In genomic region chr15:100602064-100602821, GRCh38 we compare ENCODE assay signal across 8 cellular contexts. TPM values are rescaled to one million over a fixed set of nuclear protein-coding genes. Genes with fewer than 3 reads are reported as not detected.
A peak's percentile ranks its signal among the peaks of the same experiment; 100 is the strongest.
DNase-seq lines count a peak whose midpoint lies in the region; ATAC-seq and TF ChIP-seq lines count a peak whose summit lies in the region.

ASB7 (plus strand) TSS chr15:100602589; CDS start chr15:100612217, 9,628 bp downstream.
A gene with protein sequence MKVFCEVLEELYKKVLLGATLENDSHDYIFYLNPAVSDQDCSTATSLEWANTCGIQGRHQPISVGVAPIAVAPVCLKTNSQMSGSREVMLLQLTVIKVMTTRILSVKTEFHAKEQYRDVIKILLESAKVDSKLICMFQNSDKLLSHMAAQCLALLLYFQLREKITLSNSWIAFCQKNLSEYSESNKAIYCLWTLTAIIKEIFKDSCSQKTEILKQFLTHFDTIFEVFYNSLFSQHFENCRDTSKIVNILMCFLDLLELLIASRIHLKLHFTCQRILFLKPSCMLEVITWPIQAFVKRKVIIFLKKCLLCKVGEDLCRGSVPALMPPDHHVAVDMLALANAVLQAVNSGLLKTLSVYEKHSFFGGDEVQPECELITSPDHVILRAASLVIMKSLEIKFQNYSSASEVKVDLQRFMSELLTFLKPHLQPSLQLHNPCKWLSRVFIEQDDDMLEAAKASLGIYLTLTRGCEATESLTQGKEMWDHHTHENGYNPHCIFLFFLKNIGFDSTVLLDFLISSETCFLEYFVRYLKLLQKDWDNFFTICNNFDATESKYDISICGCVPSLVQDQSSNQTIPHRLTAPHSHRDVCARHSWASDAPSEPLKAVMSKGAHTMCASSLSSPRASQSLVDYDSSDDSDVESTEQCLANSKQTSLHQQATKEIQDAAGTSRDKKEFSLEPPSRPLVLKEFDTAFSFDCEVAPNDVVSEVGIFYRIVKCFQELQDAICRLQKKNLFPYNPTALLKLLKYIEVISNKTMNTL (minus strand): TSS chr15:100602184. CDS start chr15:100580842, 21,342 bp downstream.

- peak within 1 kb of the TSS; percentile 95 to 96 for H3K4me3 ChIP-seq in left lung

- peaks cover 14 to 51% of the 10 kb centered on the region in 2 donors for H3K4me1 ChIP-seq in left lung

- peaks cover 0 to 11% of the 10 kb centered on the region in 2 donors for H3K36me3 ChIP-seq in left lung

- peak within 1 kb of the TSS; percentile 96 for H3K27ac ChIP-seq in C4-2B
- H3K27ac ChIP-seq in left lung = peak within 1 kb of the TSS; percentile 77 to 92

- no peaks in the 10 kb centered on the region for H3K9me3 ChIP-seq in left lung

- TF ChIP-seq CTCF in C4-2B (conservative IDR thresholded peaks at IDR 0.05) (no peak), left lung (IDR thresholded peaks at IDR 0.05) (peak in 1 of 2 donors; percentile 24)

- no peaks in the 10 kb centered on the region for H3K27me3 ChIP-seq in left lung

- intact Hi-C loops in left lung (cut with DNase I) = no loop called here

- ATAC-seq in GM19395 (IDR thresholded peaks at IDR 0.05; ENCODE audit: unreplicated experiment) (peak; percentile 89), HG03565 (IDR thresholded peaks at IDR 0.05; ENCODE audit: unreplicated experiment) (peak; percentile 88), left lung (peak; percentile 96)

- peak; percentile 99 for DNase-seq in NCI-H774 (lab: John Stamatoyannopoulos, UW)
- peak; percentile 99 for DNase-seq in activated CD4-positive, alpha-beta T cell treated with anti-CD3 and anti-CD28 coated beads, Interleukin-2, amount 50 U/mL, for 4 hours
- peak; percentile 100 for DNase-seq in dermis blood vessel endothelial cell
- DNase-seq in left lung = peak; percentile 99 to 100
- peak; percentile 98 for DNase-seq in stimulated activated CD4-positive, alpha-beta T cell treated with anti-CD3 and anti-CD28 coated beads, Interleukin-2, amount 100 ng/mL, for 48 hours

RNA-seq across cellular contexts. Expression of gene ASB7, which starts in this region (rescaled TPM):
- 23.3 and 23.7 TPM in 2 replicates for total RNA-seq in dermis blood vessel endothelial cell
- 10 to 100 TPM; 10.8 to 14.6 TPM for total RNA-seq in left lung

RNA-seq across cellular contexts. Expression of the second gene that starts in this region (rescaled TPM):
- total RNA-seq in dermis blood vessel endothelial cell (12.3 and 12.7 TPM in 2 replicates), left lung (10 to 100 TPM; 12.0 to 20.9 TPM)

Comparison
In these comparisons a context has a peak if more than half of its experiments do, and no peak if none do; other contexts are left out.
1. Peak in every context shown above with its lines: DNase-seq, ATAC-seq, H3K4me3 ChIP-seq and H3K27ac ChIP-seq.